Comparison of ENCODE assay signal across 16 cellular contexts in the genomic region with DNA sequence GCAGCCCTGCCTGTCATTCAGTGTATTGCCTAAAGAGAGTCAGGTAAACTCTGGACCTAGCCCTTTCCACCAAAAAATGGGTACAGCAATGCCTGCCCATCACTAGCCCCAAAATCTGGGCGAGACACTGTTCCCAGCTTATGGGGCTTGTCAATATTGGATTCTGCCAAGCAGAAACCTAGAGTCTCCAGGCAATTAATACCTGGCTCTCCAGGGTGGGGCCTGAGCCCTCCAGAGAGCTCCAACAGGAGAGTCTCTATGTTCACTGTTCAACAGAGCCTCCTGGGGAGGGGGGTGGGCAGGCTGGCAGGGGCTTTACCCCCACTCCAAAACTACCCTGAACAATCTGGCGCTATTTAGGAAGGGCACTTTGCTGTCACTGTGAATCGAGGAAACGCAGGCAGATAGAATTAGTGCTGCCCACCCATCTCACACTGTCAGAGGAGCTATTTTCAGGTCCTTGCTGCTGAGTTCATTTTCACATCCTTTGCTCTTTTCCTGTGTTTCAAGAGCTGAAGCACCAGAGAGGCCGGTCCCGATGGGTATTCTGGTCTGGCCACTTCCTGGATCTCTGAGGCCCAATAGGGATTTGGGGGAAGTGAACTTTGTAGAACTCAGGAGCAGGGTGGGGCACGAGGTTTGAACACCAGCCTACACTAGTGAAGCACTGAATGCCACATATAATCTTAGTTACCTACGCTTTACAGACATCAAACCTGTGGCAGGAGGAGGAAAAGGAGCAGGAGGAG.
DNase-seq lines count a peak whose midpoint lies in the region; ATAC-seq and TF ChIP-seq lines count a peak whose summit lies in the region.
"Had no signal": no experiment of that assay in that cellular context is flagged by ENCODE, and none has a peak within 500 bp of the region (broad histone marks: within the 10 kb centered on the region; RNA-seq: fewer than 3 reads in every experiment).

No MANE protein-coding gene starts in this region.

- H4K20me1 ChIP-seq in GM23338 (replicated peaks; ENCODE audit: insufficient read depth), result no peaks in the 10 kb centered on the region

- no peaks in the 10 kb centered on the region for H3K36me3 Mint-ChIP-seq in IgD-negative memory B cell
- no peaks in the 10 kb centered on the region for H3K36me3 Mint-ChIP-seq in GM23338 (ENCODE audit: low read depth)

- no peaks in the 10 kb centered on the region for H3K27me3 ChIP-seq in GM23338 (ENCODE audit: insufficient read depth)
- H3K27me3 ChIP-seq: cardiac muscle cell had no signal

- DNase-seq in GM10266 (ENCODE audit: extremely low spot score) (peak; percentile 37), medulla oblongata (ENCODE audit: extremely low spot score) (peak; percentile 44), NCI-H345 (lab: John Stamatoyannopoulos, UW) (no peak), dermis blood vessel endothelial cell (no peak), NCI-H82 (lab: John Stamatoyannopoulos, UW) (no peak), GM23338 (ENCODE audit: low spot score) (no peak)
- DNase-seq: activated CD4-positive, alpha-beta T cell treated with anti-CD3 and anti-CD28 coated beads for 48 hours; activated T-cell treated with anti-CD3 and anti-CD28 coated beads, Interleukin-2, amount 50 U/mL, for 24 hours; COR-L47; effector CD4-positive, alpha-beta T cell; heart right ventricle; NCI-H2029; NCI-H510A treated with DMSO at 0.1 percent for 48 hours had no signal

- H3K4me2 ChIP-seq in GM23338, result no peak overlapping the region

- no peak overlapping the region for H3K27ac Mint-ChIP-seq in IgD-negative memory B cell
- H3K27ac Mint-ChIP-seq in GM23338, result no peak overlapping the region
- H3K27ac Mint-ChIP-seq: activated T-cell treated with anti-CD3 and anti-CD28 coated beads, Interleukin-2, amount 50 U/mL, for 24 hours had no signal

- no peak overlapping the region for H3K27ac ChIP-seq in GM23338 (ENCODE audit: low read depth)
- H3K27ac ChIP-seq: cardiac muscle cell, heart right ventricle had no signal

- H3F3A ChIP-seq in GM23338 (replicated peaks; ENCODE audit: low read depth), result no peaks in the 10 kb centered on the region

- H2AFZ ChIP-seq in GM23338, result no peak overlapping the region; the same call in 1 of the 2 replicates

- TF ChIP-seq CTCF in GM10266 (IDR thresholded peaks at IDR 0.05; ENCODE audit: control insufficient read depth, insufficient read depth, low read depth, missing control alignments) (no peak), GM23338 (conservative IDR thresholded peaks at IDR 0.05; ENCODE audit: low read depth in 2 of 2) (no peak)

- H3K9me2 ChIP-seq in GM23338 (ENCODE audit: insufficient read depth), result no peaks in the 10 kb centered on the region

- H3K36me3 ChIP-seq in GM23338 (ENCODE audit: insufficient read depth), result no peaks in the 10 kb centered on the region
- H3K36me3 ChIP-seq: cardiac muscle cell, heart right ventricle had no signal

- H3K9me3 Mint-ChIP-seq in IgD-negative memory B cell, result no peaks in the 10 kb centered on the region
- H3K9me3 Mint-ChIP-seq in GM23338, result no peaks in the 10 kb centered on the region; the same call in 2 of the 3 replicates
- H3K9me3 Mint-ChIP-seq: activated T-cell treated with anti-CD3 and anti-CD28 coated beads, Interleukin-2, amount 50 U/mL, for 24 hours had no signal

- H3K27me3 Mint-ChIP-seq in IgD-negative memory B cell (peaks cover 5% of the 10 kb centered on the region), GM23338 (ENCODE audit: insufficient read depth, low read depth, poor library complexity) (peaks cover 6% of the 10 kb centered on the region)

- H3K4me1 Mint-ChIP-seq in IgD-negative memory B cell, result peaks cover 8 to 27% (median 26%) of the 10 kb centered on the region in 3 donors
- H3K4me1 Mint-ChIP-seq in GM23338, result no peaks in the 10 kb centered on the region

- no peaks in the 10 kb centered on the region for H3K79me2 ChIP-seq in GM23338 (replicated peaks; ENCODE audit: insufficient read depth)

- ATAC-seq in GM19438 (IDR thresholded peaks at IDR 0.05; ENCODE audit: low read depth, unreplicated experiment), result peak; percentile 76
- no peak for ATAC-seq in GM23338
- ATAC-seq: heart right ventricle had no signal

- no peaks in the 10 kb centered on the region for H3K4me1 ChIP-seq in GM23338 (ENCODE audit: insufficient read depth)

- H3K4me3 Mint-ChIP-seq in IgD-negative memory B cell, result peak overlapping the region in 3 of 4 donors; percentile 51 to 92 (median 83)
- no peak overlapping the region for H3K4me3 Mint-ChIP-seq in GM23338
- H3K4me3 Mint-ChIP-seq: activated T-cell treated with anti-CD3 and anti-CD28 coated beads, Interleukin-2, amount 50 U/mL, for 24 hours had no signal

- no peak overlapping the region for H3K4me3 ChIP-seq in GM23338
- H3K4me3 ChIP-seq: cardiac muscle cell, heart right ventricle had no signal

TF ChIP-seq in GM23338, 12 proteins besides CTCF, POLR2A, EP300 and RAD21 (continues in another document):
- no peak for TF ChIP-seq EZH2 (IDR thresholded peaks at IDR 0.05; ENCODE audit: low read depth, unreplicated experiment)
- TF ChIP-seq EZH2phosphoT487 (IDR thresholded peaks at IDR 0.05; ENCODE audit: unreplicated experiment), result no peak
- TF ChIP-seq JUNB (IDR thresholded peaks at IDR 0.05; ENCODE audit: unreplicated experiment), result no peak
- TF ChIP-seq, protein P1, sequence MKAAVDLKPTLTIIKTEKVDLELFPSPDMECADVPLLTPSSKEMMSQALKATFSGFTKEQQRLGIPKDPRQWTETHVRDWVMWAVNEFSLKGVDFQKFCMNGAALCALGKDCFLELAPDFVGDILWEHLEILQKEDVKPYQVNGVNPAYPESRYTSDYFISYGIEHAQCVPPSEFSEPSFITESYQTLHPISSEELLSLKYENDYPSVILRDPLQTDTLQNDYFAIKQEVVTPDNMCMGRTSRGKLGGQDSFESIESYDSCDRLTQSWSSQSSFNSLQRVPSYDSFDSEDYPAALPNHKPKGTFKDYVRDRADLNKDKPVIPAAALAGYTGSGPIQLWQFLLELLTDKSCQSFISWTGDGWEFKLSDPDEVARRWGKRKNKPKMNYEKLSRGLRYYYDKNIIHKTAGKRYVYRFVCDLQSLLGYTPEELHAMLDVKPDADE (IDR thresholded peaks at IDR 0.05), result no peak
- TF ChIP-seq POLR2AphosphoS5 (IDR thresholded peaks at IDR 0.05; ENCODE audit: low read depth), result no peak
- TF ChIP-seq REST (IDR thresholded peaks at IDR 0.05; ENCODE audit: unreplicated experiment), result no peak
- no peak for TF ChIP-seq STAT1 (IDR thresholded peaks at IDR 0.05; ENCODE audit: unreplicated experiment)
- no peak for TF ChIP-seq CREB1 (CRISPR knock-in tag; IDR thresholded peaks at IDR 0.05; ENCODE audit: low read depth)
- TF ChIP-seq ZNF331 (CRISPR knock-in tag; IDR thresholded peaks at IDR 0.05; ENCODE audit: low read depth), result no peak
- no peak for TF ChIP-seq ZNF114 (CRISPR knock-in tag; IDR thresholded peaks at IDR 0.05)
- TF ChIP-seq NANOG (IDR thresholded peaks at IDR 0.05; ENCODE audit: borderline replicate concordance), result no peak

Comparison
In these comparisons a context has a peak if more than half of its experiments do, and no peak if none do; other contexts are left out.
1. DNase-seq: peak in GM10266 (single experiment) and medulla oblongata (single experiment); none in NCI-H345 (single experiment), dermis blood vessel endothelial cell (single experiment), NCI-H82 (single experiment) and GM23338 (single experiment).